In the genomic region with DNA sequence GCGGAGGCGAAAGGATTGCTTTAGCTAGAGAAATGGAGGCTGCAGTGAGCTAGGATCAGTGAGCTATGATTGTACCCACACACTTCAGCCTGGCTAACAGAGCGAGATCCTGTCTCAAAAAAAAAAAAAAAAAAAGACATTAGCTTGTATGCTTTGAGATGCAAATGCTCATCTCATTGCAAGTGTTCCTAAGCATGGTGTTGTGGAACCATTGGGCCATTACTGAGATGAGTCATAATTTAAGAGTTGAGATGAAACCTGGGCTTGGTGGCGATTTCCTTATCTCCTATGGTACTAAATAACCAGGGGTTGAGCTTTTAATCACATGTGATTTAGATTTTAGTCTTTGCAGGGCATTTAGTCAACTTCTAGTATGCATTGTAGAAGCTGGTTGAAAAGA, we compare ENCODE assay signal across 1 cellular context.
TF ChIP-seq lines count a peak whose summit lies in the region.

No MANE protein-coding gene starts in this region.

TF ChIP-seq in H1, 55 proteins besides CTCF, POLR2A, EP300 and RAD21:
- TF ChIP-seq NRF1 (IDR thresholded peaks at IDR 0.05; ENCODE audit: low read depth, low read length) (no peak), RXRA (IDR thresholded peaks at IDR 0.05; ENCODE audit: insufficient read depth, low read depth, low read length) (no peak), SIRT6 (IDR thresholded peaks at IDR 0.05; ENCODE audit: low read length) (no peak), RBBP5 (IDR thresholded peaks at IDR 0.05; ENCODE audit: borderline replicate concordance, low read depth, low read length) (no peak)
